In genomic region chr10:119872860-119873671, GRCh38 we compare ENCODE assay signal across 1 cellular context.
TF ChIP-seq lines count a peak whose summit lies in the region.

No MANE protein-coding gene starts in this region.

TF ChIP-seq in HepG2, 621 proteins besides CTCF, POLR2A, EP300 and RAD21 (continued from another document and continues in another):
- TF ChIP-seq IKZF4 (CRISPR knock-in tag; IDR thresholded peaks at IDR 0.05; ENCODE audit: borderline replicate concordance, low read depth, not compliant biosample characterization) (no peak), ZNF83 (CRISPR knock-in tag; IDR thresholded peaks at IDR 0.05; ENCODE audit: borderline replicate concordance) (no peak), TEAD2 (CRISPR knock-in tag; IDR thresholded peaks at IDR 0.05) (no peak), NCOA1 (CRISPR knock-in tag; IDR thresholded peaks at IDR 0.05) (no peak), SUZ12 (IDR thresholded peaks at IDR 0.05; ENCODE audit: low read depth, low read length) (no peak), ZNF790 (CRISPR knock-in tag; IDR thresholded peaks at IDR 0.05; ENCODE audit: borderline replicate concordance) (peak; percentile 54; the same call in 1 of the 2 replicates), ZNF335 (CRISPR knock-in tag; IDR thresholded peaks at IDR 0.05) (peak; percentile 60; the same call in 1 of the 2 replicates), ZNF17 (CRISPR knock-in tag; IDR thresholded peaks at IDR 0.05) (no peak), RBM39 (IDR thresholded peaks at IDR 0.05; ENCODE audit: low read depth, low read length, poor library complexity, severe bottlenecking) (no peak), ZNF501 (CRISPR knock-in tag; IDR thresholded peaks at IDR 0.05) (peak; percentile 81), GTF3A (CRISPR knock-in tag; conservative IDR thresholded peaks at IDR 0.05) (0 out of 2 replicates have a peak, but pooled peaks have one; percentile 70), AHDC1 (CRISPR knock-in tag; IDR thresholded peaks at IDR 0.05; ENCODE audit: borderline replicate concordance) (no peak), NFE2L2 (IDR thresholded peaks at IDR 0.05; ENCODE audit: low read length) (no peak), ZZZ3 (CRISPR knock-in tag; IDR thresholded peaks at IDR 0.05; ENCODE audit: borderline replicate concordance) (no peak), ZNF234 (CRISPR knock-in tag; conservative IDR thresholded peaks at IDR 0.05) (no peak), ZNF691 (CRISPR knock-in tag; IDR thresholded peaks at IDR 0.05; ENCODE audit: borderline replicate concordance, low read depth) (no peak), RXRB (CRISPR knock-in tag; IDR thresholded peaks at IDR 0.05; ENCODE audit: borderline replicate concordance) (no peak), THYN1 (CRISPR knock-in tag; IDR thresholded peaks at IDR 0.05; ENCODE audit: borderline replicate concordance, low read depth) (no peak), SSRP1 (CRISPR knock-in tag; IDR thresholded peaks at IDR 0.05) (no peak), MBD4 (IDR thresholded peaks at IDR 0.05; ENCODE audit: borderline replicate concordance, low read length) (no peak), PHF8 (CRISPR knock-in tag; IDR thresholded peaks at IDR 0.05) (peak; percentile 87), ATF2 (CRISPR knock-in tag; IDR thresholded peaks at IDR 0.05) (no peak), CREM (IDR thresholded peaks at IDR 0.05) (0 out of 2 replicates have a peak, but pooled peaks have one; percentile 22), CREM (CRISPR knock-in tag; IDR thresholded peaks at IDR 0.05) (no peak), RFXAP (CRISPR knock-in tag; IDR thresholded peaks at IDR 0.05; ENCODE audit: borderline replicate concordance) (no peak), ZNF224 (CRISPR knock-in tag; IDR thresholded peaks at IDR 0.05) (0 out of 2 replicates have a peak, but pooled peaks have one; percentile 14), SALL1 (CRISPR knock-in tag; IDR thresholded peaks at IDR 0.05) (peak; percentile 61; the same call in 1 of the 2 replicates), LCORL (IDR thresholded peaks at IDR 0.05) (no peak), LCORL (CRISPR knock-in tag; IDR thresholded peaks at IDR 0.05) (0 out of 2 replicates have a peak, but pooled peaks have one; percentile 22), ARHGAP35 (CRISPR knock-in tag; IDR thresholded peaks at IDR 0.05; ENCODE audit: borderline replicate concordance) (no peak; the same call in 1 of the 2 replicates), SP4 (CRISPR knock-in tag; IDR thresholded peaks at IDR 0.05) (peak; percentile 58), HCFC1 (IDR thresholded peaks at IDR 0.05; ENCODE audit: low read depth, low read length) (peak; percentile 71), NR2F6 (IDR thresholded peaks at IDR 0.05) (no peak), NR2F6 (CRISPR knock-in tag; IDR thresholded peaks at IDR 0.05) (no peak), SNAPC5 (CRISPR knock-in tag; IDR thresholded peaks at IDR 0.05; ENCODE audit: borderline replicate concordance) (no peak), ZNF121 (CRISPR knock-in tag; IDR thresholded peaks at IDR 0.05) (no peak), ZBTB14 (CRISPR knock-in tag; IDR thresholded peaks at IDR 0.05) (peak; percentile 89), ZNF281 (CRISPR knock-in tag; IDR thresholded peaks at IDR 0.05; ENCODE audit: borderline replicate concordance) (peak; percentile 64), ZSCAN9 (CRISPR knock-in tag; IDR thresholded peaks at IDR 0.05; ENCODE audit: borderline replicate concordance) (no peak; the same call in 1 of the 2 replicates), ZBTB38 (CRISPR knock-in tag; IDR thresholded peaks at IDR 0.05) (no peak), CCDC6 (CRISPR knock-in tag; IDR thresholded peaks at IDR 0.05) (0 out of 2 replicates have a peak, but pooled peaks have one; percentile 60), ZNF34 (CRISPR knock-in tag; IDR thresholded peaks at IDR 0.05; ENCODE audit: borderline replicate concordance) (peak; percentile 74; the same call in 1 of the 2 replicates), ELK4 (CRISPR knock-in tag; IDR thresholded peaks at IDR 0.05; ENCODE audit: borderline replicate concordance) (no peak), TEF (CRISPR knock-in tag; IDR thresholded peaks at IDR 0.05) (no peak; the same call in 1 of the 2 replicates), PRDM10 (CRISPR knock-in tag; IDR thresholded peaks at IDR 0.05; ENCODE audit: low read depth) (no peak), ZFP90 (CRISPR knock-in tag; IDR thresholded peaks at IDR 0.05; ENCODE audit: borderline replicate concordance) (no peak), MIXL1 (CRISPR knock-in tag; IDR thresholded peaks at IDR 0.05) (no peak), CCAR2 (optimal IDR thresholded peaks at IDR 0.05; ENCODE audit: low read depth, low read length) (no peak), BHLHE40 (IDR thresholded peaks at IDR 0.05; ENCODE audit: low read length) (no peak), CENPX (CRISPR knock-in tag; IDR thresholded peaks at IDR 0.05) (no peak), ZNF136 (CRISPR knock-in tag; IDR thresholded peaks at IDR 0.05; ENCODE audit: low read depth) (0 out of 2 replicates have a peak, but pooled peaks have one; percentile 57)
